1 cellular context compared by ENCODE assay signal in genomic region chr16:46895399-46896313, GRCh38.
TF ChIP-seq lines count a peak whose summit lies in the region.

No MANE protein-coding gene starts in this region.

TF ChIP-seq in HepG2, 621 proteins besides CTCF, POLR2A, EP300 and RAD21 (continued from another document and continues in another):
- TF ChIP-seq ZNF674 (CRISPR knock-in tag; IDR thresholded peaks at IDR 0.05; ENCODE audit: low read depth) = no peak
- TF ChIP-seq ZBTB3 (CRISPR knock-in tag; IDR thresholded peaks at IDR 0.05; ENCODE audit: borderline replicate concordance, low read depth) = peak; percentile 98
- peak; percentile 65 for TF ChIP-seq ZSCAN29 (CRISPR knock-in tag; conservative IDR thresholded peaks at IDR 0.05)
- TF ChIP-seq, protein P1, sequence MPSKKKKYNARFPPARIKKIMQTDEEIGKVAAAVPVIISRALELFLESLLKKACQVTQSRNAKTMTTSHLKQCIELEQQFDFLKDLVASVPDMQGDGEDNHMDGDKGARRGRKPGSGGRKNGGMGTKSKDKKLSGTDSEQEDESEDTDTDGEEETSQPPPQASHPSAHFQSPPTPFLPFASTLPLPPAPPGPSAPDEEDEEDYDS (CRISPR knock-in tag; IDR thresholded peaks at IDR 0.05) = peak; percentile 61
- TF ChIP-seq ZNF607 (CRISPR knock-in tag; IDR thresholded peaks at IDR 0.05; ENCODE audit: borderline replicate concordance) = peak; percentile 59; the same call in 1 of the 2 replicates
- no peak for TF ChIP-seq ZNF83 (CRISPR knock-in tag; IDR thresholded peaks at IDR 0.05; ENCODE audit: borderline replicate concordance)
- TF ChIP-seq KAT7 (CRISPR knock-in tag; IDR thresholded peaks at IDR 0.05; ENCODE audit: borderline replicate concordance) = peak; percentile 75; the same call in 1 of the 2 replicates
- 0 out of 2 replicates have a peak, but pooled peaks have one; percentile 26 for TF ChIP-seq SP2 (CRISPR knock-in tag; IDR thresholded peaks at IDR 0.05)
- TF ChIP-seq ETV6 (CRISPR knock-in tag; conservative IDR thresholded peaks at IDR 0.05) = 0 out of 2 replicates have a peak, but pooled peaks have one; percentile 29
- 0 out of 2 replicates have a peak, but pooled peaks have one; percentile 46 for TF ChIP-seq ZKSCAN5 (CRISPR knock-in tag; IDR thresholded peaks at IDR 0.05)
- peak; percentile 96 for TF ChIP-seq SAP130 (CRISPR knock-in tag; IDR thresholded peaks at IDR 0.05; ENCODE audit: low read depth)
- TF ChIP-seq ATF3 (CRISPR knock-in tag; IDR thresholded peaks at IDR 0.05) = peak; percentile 60
- TF ChIP-seq SNRNP70 (IDR thresholded peaks at IDR 0.05; ENCODE audit: low read depth, low read length) = no peak
- peak; percentile 55 for TF ChIP-seq ATF7-NPFF (CRISPR knock-in tag; IDR thresholded peaks at IDR 0.05; ENCODE audit: low read depth)
- TF ChIP-seq ZNF121 (CRISPR knock-in tag; IDR thresholded peaks at IDR 0.05) = peak; percentile 100
- no peak; the same call in 1 of the 2 replicates for TF ChIP-seq ZNF296 (CRISPR knock-in tag; conservative IDR thresholded peaks at IDR 0.05)
- peak; percentile 92 for TF ChIP-seq PPARG (CRISPR knock-in tag; conservative IDR thresholded peaks at IDR 0.05)
- TF ChIP-seq TBX2 (CRISPR knock-in tag; IDR thresholded peaks at IDR 0.05; ENCODE audit: borderline replicate concordance) = peak; percentile 98
- TF ChIP-seq, protein P2, sequence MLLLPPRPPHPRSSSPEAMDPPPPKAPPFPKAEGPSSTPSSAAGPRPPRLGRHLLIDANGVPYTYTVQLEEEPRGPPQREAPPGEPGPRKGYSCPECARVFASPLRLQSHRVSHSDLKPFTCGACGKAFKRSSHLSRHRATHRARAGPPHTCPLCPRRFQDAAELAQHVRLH (CRISPR knock-in tag; IDR thresholded peaks at IDR 0.05; ENCODE audit: borderline replicate concordance, low read depth) = peak; percentile 88; the same call in 1 of the 2 replicates
- peak; percentile 75 for TF ChIP-seq PHF5A (CRISPR knock-in tag; IDR thresholded peaks at IDR 0.05; ENCODE audit: low read depth, unreplicated experiment)
- TF ChIP-seq, protein P3, sequence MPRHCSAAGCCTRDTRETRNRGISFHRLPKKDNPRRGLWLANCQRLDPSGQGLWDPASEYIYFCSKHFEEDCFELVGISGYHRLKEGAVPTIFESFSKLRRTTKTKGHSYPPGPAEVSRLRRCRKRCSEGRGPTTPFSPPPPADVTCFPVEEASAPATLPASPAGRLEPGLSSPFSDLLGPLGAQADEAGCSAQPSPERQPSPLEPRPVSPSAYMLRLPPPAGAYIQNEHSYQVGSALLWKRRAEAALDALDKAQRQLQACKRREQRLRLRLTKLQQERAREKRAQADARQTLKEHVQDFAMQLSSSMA (CRISPR knock-in tag; IDR thresholded peaks at IDR 0.05) = 0 out of 2 replicates have a peak, but pooled peaks have one; percentile 45
- TF ChIP-seq RBFOX2 (IDR thresholded peaks at IDR 0.05; ENCODE audit: low read depth, low read length) = peak; percentile 45; the same call in 1 of the 2 replicates
- TF ChIP-seq USF2 (IDR thresholded peaks at IDR 0.05; ENCODE audit: low read depth, low read length) = no peak
- peak; percentile 47; the same call in 1 of the 2 replicates for TF ChIP-seq USF2 (CRISPR knock-in tag; IDR thresholded peaks at IDR 0.05; ENCODE audit: borderline replicate concordance)
- no peak for TF ChIP-seq BHLHE40 (IDR thresholded peaks at IDR 0.05; ENCODE audit: low read length)
- peak; percentile 98 for TF ChIP-seq DPF2 (CRISPR knock-in tag; IDR thresholded peaks at IDR 0.05; ENCODE audit: borderline replicate concordance, low read depth)
- TF ChIP-seq, protein P4, sequence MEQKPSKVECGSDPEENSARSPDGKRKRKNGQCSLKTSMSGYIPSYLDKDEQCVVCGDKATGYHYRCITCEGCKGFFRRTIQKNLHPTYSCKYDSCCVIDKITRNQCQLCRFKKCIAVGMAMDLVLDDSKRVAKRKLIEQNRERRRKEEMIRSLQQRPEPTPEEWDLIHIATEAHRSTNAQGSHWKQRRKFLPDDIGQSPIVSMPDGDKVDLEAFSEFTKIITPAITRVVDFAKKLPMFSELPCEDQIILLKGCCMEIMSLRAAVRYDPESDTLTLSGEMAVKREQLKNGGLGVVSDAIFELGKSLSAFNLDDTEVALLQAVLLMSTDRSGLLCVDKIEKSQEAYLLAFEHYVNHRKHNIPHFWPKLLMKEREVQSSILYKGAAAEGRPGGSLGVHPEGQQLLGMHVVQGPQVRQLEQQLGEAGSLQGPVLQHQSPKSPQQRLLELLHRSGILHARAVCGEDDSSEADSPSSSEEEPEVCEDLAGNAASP (CRISPR knock-in tag; IDR thresholded peaks at IDR 0.05; ENCODE audit: borderline replicate concordance) = peak; percentile 98
- TF ChIP-seq POLR2AphosphoS5 (IDR thresholded peaks at IDR 0.05; ENCODE audit: low read depth, low read length) = peak; percentile 26; the same call in 1 of the 2 replicates
- TF ChIP-seq RCOR2 (CRISPR knock-in tag; IDR thresholded peaks at IDR 0.05) = peak; percentile 91; the same call in 1 of the 2 replicates
- peak; percentile 85 for TF ChIP-seq ZNF557 (CRISPR knock-in tag; IDR thresholded peaks at IDR 0.05)
- 0 out of 2 replicates have a peak, but pooled peaks have one; percentile 56 for TF ChIP-seq ZBTB25 (CRISPR knock-in tag; IDR thresholded peaks at IDR 0.05)
- TF ChIP-seq, protein P5, sequence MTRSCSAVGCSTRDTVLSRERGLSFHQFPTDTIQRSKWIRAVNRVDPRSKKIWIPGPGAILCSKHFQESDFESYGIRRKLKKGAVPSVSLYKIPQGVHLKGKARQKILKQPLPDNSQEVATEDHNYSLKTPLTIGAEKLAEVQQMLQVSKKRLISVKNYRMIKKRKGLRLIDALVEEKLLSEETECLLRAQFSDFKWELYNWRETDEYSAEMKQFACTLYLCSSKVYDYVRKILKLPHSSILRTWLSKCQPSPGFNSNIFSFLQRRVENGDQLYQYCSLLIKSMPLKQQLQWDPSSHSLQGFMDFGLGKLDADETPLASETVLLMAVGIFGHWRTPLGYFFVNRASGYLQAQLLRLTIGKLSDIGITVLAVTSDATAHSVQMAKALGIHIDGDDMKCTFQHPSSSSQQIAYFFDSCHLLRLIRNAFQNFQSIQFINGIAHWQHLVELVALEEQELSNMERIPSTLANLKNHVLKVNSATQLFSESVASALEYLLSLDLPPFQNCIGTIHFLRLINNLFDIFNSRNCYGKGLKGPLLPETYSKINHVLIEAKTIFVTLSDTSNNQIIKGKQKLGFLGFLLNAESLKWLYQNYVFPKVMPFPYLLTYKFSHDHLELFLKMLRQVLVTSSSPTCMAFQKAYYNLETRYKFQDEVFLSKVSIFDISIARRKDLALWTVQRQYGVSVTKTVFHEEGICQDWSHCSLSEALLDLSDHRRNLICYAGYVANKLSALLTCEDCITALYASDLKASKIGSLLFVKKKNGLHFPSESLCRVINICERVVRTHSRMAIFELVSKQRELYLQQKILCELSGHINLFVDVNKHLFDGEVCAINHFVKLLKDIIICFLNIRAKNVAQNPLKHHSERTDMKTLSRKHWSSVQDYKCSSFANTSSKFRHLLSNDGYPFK (CRISPR knock-in tag; IDR thresholded peaks at IDR 0.05; ENCODE audit: borderline replicate concordance) = no peak
- TF ChIP-seq PHF20 (CRISPR knock-in tag; IDR thresholded peaks at IDR 0.05) = 0 out of 2 replicates have a peak, but pooled peaks have one; percentile 7
- TF ChIP-seq ZNF451 (CRISPR knock-in tag; IDR thresholded peaks at IDR 0.05) = no peak; the same call in 1 of the 2 replicates
- TF ChIP-seq, protein P6, sequence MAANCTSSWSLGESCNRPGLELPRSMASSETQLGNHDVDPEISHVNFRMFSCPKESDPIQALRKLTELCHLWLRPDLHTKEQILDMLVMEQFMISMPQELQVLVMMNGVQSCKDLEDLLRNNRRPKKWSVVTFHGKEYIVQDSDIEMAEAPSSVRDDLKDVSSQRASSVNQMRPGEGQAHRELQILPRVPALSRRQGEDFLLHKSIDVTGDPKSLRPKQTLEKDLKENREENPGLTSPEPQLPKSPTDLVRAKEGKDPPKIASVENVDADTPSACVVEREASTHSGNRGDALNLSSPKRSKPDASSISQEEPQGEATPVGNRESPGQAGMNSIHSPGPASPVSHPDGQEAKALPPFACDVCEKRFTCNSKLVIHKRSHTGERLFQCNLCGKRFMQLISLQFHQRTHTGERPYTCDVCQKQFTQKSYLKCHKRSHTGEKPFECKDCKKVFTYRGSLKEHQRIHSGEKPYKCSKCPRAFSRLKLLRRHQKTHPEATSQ (CRISPR knock-in tag; IDR thresholded peaks at IDR 0.05; ENCODE audit: borderline replicate concordance) = no peak
- TF ChIP-seq ZNF276 (CRISPR knock-in tag; IDR thresholded peaks at IDR 0.05; ENCODE audit: low read depth) = no peak
- peak; percentile 45; the same call in 1 of the 2 replicates for TF ChIP-seq KLF12 (CRISPR knock-in tag; IDR thresholded peaks at IDR 0.05; ENCODE audit: borderline replicate concordance)
- TF ChIP-seq, protein P7, sequence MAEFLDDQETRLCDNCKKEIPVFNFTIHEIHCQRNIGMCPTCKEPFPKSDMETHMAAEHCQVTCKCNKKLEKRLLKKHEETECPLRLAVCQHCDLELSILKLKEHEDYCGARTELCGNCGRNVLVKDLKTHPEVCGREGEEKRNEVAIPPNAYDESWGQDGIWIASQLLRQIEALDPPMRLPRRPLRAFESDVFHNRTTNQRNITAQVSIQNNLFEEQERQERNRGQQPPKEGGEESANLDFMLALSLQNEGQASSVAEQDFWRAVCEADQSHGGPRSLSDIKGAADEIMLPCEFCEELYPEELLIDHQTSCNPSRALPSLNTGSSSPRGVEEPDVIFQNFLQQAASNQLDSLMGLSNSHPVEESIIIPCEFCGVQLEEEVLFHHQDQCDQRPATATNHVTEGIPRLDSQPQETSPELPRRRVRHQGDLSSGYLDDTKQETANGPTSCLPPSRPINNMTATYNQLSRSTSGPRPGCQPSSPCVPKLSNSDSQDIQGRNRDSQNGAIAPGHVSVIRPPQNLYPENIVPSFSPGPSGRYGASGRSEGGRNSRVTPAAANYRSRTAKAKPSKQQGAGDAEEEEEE (CRISPR knock-in tag; IDR thresholded peaks at IDR 0.05; ENCODE audit: borderline replicate concordance) = 0 out of 2 replicates have a peak, but pooled peaks have one; percentile 9
- TF ChIP-seq KLF15 (CRISPR knock-in tag; IDR thresholded peaks at IDR 0.05; ENCODE audit: borderline replicate concordance) = no peak; the same call in 1 of the 2 replicates
- TF ChIP-seq MIXL1 (CRISPR knock-in tag; IDR thresholded peaks at IDR 0.05) = peak; percentile 97
- peak; percentile 95 for TF ChIP-seq HNF4A (CRISPR knock-in tag; IDR thresholded peaks at IDR 0.05)
- no peak for TF ChIP-seq MAF1 (CRISPR knock-in tag; IDR thresholded peaks at IDR 0.05; ENCODE audit: borderline replicate concordance)
- peak; percentile 94; the same call in 1 of the 2 replicates for TF ChIP-seq NCOA1 (CRISPR knock-in tag; IDR thresholded peaks at IDR 0.05)
- TF ChIP-seq ZNF224 (CRISPR knock-in tag; IDR thresholded peaks at IDR 0.05) = no peak
- peak; percentile 60; the same call in 1 of the 2 replicates for TF ChIP-seq ZNF747 (CRISPR knock-in tag; IDR thresholded peaks at IDR 0.05; ENCODE audit: borderline replicate concordance)
- peak; percentile 96 for TF ChIP-seq MTA1 (CRISPR knock-in tag; IDR thresholded peaks at IDR 0.05; ENCODE audit: borderline replicate concordance)
- peak; percentile 83; the same call in 1 of the 2 replicates for TF ChIP-seq ZNF430 (CRISPR knock-in tag; IDR thresholded peaks at IDR 0.05)
- TF ChIP-seq ZNF501 (CRISPR knock-in tag; IDR thresholded peaks at IDR 0.05) = peak; percentile 57; the same call in 1 of the 2 replicates
- no peak; the same call in 1 of the 2 replicates for TF ChIP-seq ZNF12 (CRISPR knock-in tag; IDR thresholded peaks at IDR 0.05)
